Comparison of ENCODE assay signal across 19 cellular contexts in the genomic region with DNA sequence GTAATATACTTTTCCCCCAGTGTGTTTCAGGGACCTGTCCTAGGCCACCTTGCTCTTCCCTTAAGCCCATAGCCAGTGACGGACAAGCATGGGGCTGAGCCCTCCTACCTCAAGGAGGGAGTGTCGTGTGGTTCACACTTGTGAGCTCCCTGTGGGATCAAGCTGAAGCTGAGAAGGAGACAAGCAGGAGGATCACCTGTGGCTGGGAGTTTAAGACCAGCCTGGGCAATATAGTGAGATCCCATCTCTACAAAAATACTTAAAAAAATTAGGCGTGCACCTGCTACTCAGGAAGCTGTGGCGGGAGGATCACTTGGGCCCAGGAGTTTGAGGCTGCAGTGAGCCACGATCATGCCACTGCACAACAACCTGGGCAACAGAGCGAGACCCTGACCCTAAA.
DNase-seq lines count a peak whose midpoint lies in the region; ATAC-seq and TF ChIP-seq lines count a peak whose summit lies in the region.
"Had no signal": no experiment of that assay in that cellular context is flagged by ENCODE, and none has a peak within 500 bp of the region (broad histone marks: within the 10 kb centered on the region; RNA-seq: fewer than 3 reads in every experiment).

No MANE protein-coding gene starts in this region.

- H3K36me3 ChIP-seq in GM23338 (ENCODE audit: insufficient read depth) (peaks cover 27% of the 10 kb centered on the region), HEK293 (ENCODE audit: control insufficient read depth in 2 of 2, insufficient read depth in 1 of 2, low read length in 2 of 2) (peaks cover 0 to 55% of the 10 kb centered on the region in 2 experiments)

- H3K79me2 ChIP-seq in GM23338 (replicated peaks; ENCODE audit: insufficient read depth): no peaks in the 10 kb centered on the region

- no peaks in the 10 kb centered on the region for H3K9me3 ChIP-seq in HEK293 (ENCODE audit: control insufficient read depth, insufficient read depth, low read depth, low read length)
- H3K9me3 ChIP-seq: BLaER1, Caco-2 had no signal

- no peak overlapping the region for H3K4me3 ChIP-seq in GM23338
- no peak overlapping the region for H3K4me3 ChIP-seq in HEK293 (ENCODE audit: low read depth, low read length)
- H3K4me3 ChIP-seq: BLaER1, GM23248 had no signal

- no peaks in the 10 kb centered on the region for H3F3A ChIP-seq in GM23338 (replicated peaks; ENCODE audit: low read depth)

- peak overlapping the region; percentile 23 for H3K27ac Mint-ChIP-seq in activated T-cell treated with anti-CD3 and anti-CD28 coated beads, Interleukin-2, amount 50 U/mL, for 72 hours
- H3K27ac Mint-ChIP-seq in GM23338: 0 out of 2 replicates have a peak overlapping the region, but pooled peaks have one; percentile 21
- peak overlapping the region; percentile 75 for H3K27ac Mint-ChIP-seq in stimulated activated effector memory CD8-positive, alpha-beta T cell treated with anti-CD3 and anti-CD28 coated beads, Interleukin-12 subunit alpha, Interleukin-12 subunit beta, amount 100 ng/mL, for 72 hours
- H3K27ac Mint-ChIP-seq: B cell; CD8-positive, alpha-beta T cell; H9; HFFc6 had no signal

- H3K9me2 ChIP-seq in GM23338 (ENCODE audit: insufficient read depth): no peaks in the 10 kb centered on the region

- no peak for TF ChIP-seq CTCF in GM23338 (conservative IDR thresholded peaks at IDR 0.05; ENCODE audit: low read depth in 2 of 2)
- no peak for TF ChIP-seq CTCF in HEK293 (tag by site-specific recombination; IDR thresholded peaks at IDR 0.05)

- no peaks in the 10 kb centered on the region for H4K20me1 ChIP-seq in GM23338 (replicated peaks; ENCODE audit: insufficient read depth)
- H4K20me1 ChIP-seq: BLaER1 had no signal

- ATAC-seq in activated T-cell treated with anti-CD3 and anti-CD28 coated beads, Interleukin-2, amount 50 U/mL, for 72 hours (replicated peaks in 1 of 2): no peak
- no peak for ATAC-seq in activated T-cell treated with anti-CD3 and anti-CD28 coated beads, Interleukin-2, amount 50 U/mL, for 4 hours
- ATAC-seq in GM23338 (no peak), GM21447 (IDR thresholded peaks at IDR 0.05; ENCODE audit: unreplicated experiment) (no peak)
- ATAC-seq in stimulated activated effector memory CD8-positive, alpha-beta T cell treated with anti-CD3 and anti-CD28 coated beads, Interleukin-12 subunit alpha, Interleukin-12 subunit beta, amount 100 ng/mL, for 72 hours: no peak
- ATAC-seq: CD8-positive, alpha-beta T cell; HCT116 had no signal

- no peak overlapping the region for H3K4me2 ChIP-seq in GM23338
- H3K4me2 ChIP-seq: BLaER1 had no signal

- H3K4me1 ChIP-seq in GM23338 (ENCODE audit: insufficient read depth) (no peaks in the 10 kb centered on the region), HEK293 (ENCODE audit: control insufficient read depth, insufficient read depth, low read length) (no peaks in the 10 kb centered on the region)
- H3K4me1 ChIP-seq: Caco-2 had no signal

- H3K27ac ChIP-seq in GM23338 (ENCODE audit: low read depth) (no peak overlapping the region), HEK293 (ENCODE audit: extremely low read depth, low read depth, low read length) (no peak overlapping the region)
- H3K27ac ChIP-seq: BLaER1, C4-2B, GM23248 had no signal

- H3K27me3 Mint-ChIP-seq in activated T-cell treated with anti-CD3 and anti-CD28 coated beads, Interleukin-2, amount 50 U/mL, for 72 hours (ENCODE audit: low read depth): no peaks in the 10 kb centered on the region
- no peaks in the 10 kb centered on the region for H3K27me3 Mint-ChIP-seq in activated T-cell treated with anti-CD3 and anti-CD28 coated beads, Interleukin-2, amount 50 U/mL, for 4 hours (ENCODE audit: low read depth)
- peaks cover 7% of the 10 kb centered on the region for H3K27me3 Mint-ChIP-seq in GM23338 (ENCODE audit: insufficient read depth, low read depth, poor library complexity)
- H3K27me3 Mint-ChIP-seq: B cell; CD4-positive, CD25-positive, alpha-beta regulatory T cell had no signal

- no peaks in the 10 kb centered on the region for H3K27me3 ChIP-seq in GM23338 (ENCODE audit: insufficient read depth)
- H3K27me3 ChIP-seq: BLaER1 had no signal

- H3K4me1 Mint-ChIP-seq in activated T-cell treated with anti-CD3 and anti-CD28 coated beads, Interleukin-2, amount 50 U/mL, for 72 hours (ENCODE audit: low read depth): peaks cover 14% of the 10 kb centered on the region
- peaks cover 10% of the 10 kb centered on the region for H3K4me1 Mint-ChIP-seq in activated T-cell treated with anti-CD3 and anti-CD28 coated beads, Interleukin-2, amount 50 U/mL, for 4 hours (ENCODE audit: low read depth)
- H3K4me1 Mint-ChIP-seq in GM23338: no peaks in the 10 kb centered on the region
- peaks cover 6% of the 10 kb centered on the region for H3K4me1 Mint-ChIP-seq in stimulated activated effector memory CD8-positive, alpha-beta T cell treated with anti-CD3 and anti-CD28 coated beads, Interleukin-12 subunit alpha, Interleukin-12 subunit beta, amount 100 ng/mL, for 72 hours
- H3K4me1 Mint-ChIP-seq: B cell, H9 had no signal

- POLR2A ChIA-PET in HEK293 (lab: Yijun Ruan, JAX): no interaction called here

- CTCF ChIA-PET in HEK293 (lab: Yijun Ruan, JAX): no interaction called here

- DNase-seq in activated T-cell treated with anti-CD3 and anti-CD28 coated beads, Interleukin-2, amount 50 U/mL, for 72 hours: no peak
- DNase-seq in activated T-cell treated with anti-CD3 and anti-CD28 coated beads, Interleukin-2, amount 50 U/mL, for 4 hours: no peak
- no peak for DNase-seq in GM23338 (ENCODE audit: low spot score)
- no peak for DNase-seq in stimulated activated effector memory CD8-positive, alpha-beta T cell treated with anti-CD3 and anti-CD28 coated beads, Interleukin-12 subunit alpha, Interleukin-12 subunit beta, amount 100 ng/mL, for 72 hours (ENCODE audit: low spot score in 2 of 2)
- DNase-seq in OCI-M2 (lab: John Stamatoyannopoulos, UW; ENCODE audit: unreplicated experiment): no peak
- DNase-seq: Caco-2; CD4-positive, CD25-positive, alpha-beta regulatory T cell; CD8-positive, alpha-beta T cell; DMS153; DND-41; H9; HFFc6 had no signal

- peaks cover 10 to 22% of the 10 kb centered on the region in 2 donors for H3K36me3 Mint-ChIP-seq in activated T-cell treated with anti-CD3 and anti-CD28 coated beads, Interleukin-2, amount 50 U/mL, for 72 hours (ENCODE audit: insufficient read depth in 2 of 2)
- H3K36me3 Mint-ChIP-seq in activated T-cell treated with anti-CD3 and anti-CD28 coated beads, Interleukin-2, amount 50 U/mL, for 4 hours (ENCODE audit: insufficient read depth): peaks cover 35% of the 10 kb centered on the region
- peaks cover 66% of the 10 kb centered on the region for H3K36me3 Mint-ChIP-seq in GM23338 (ENCODE audit: low read depth)
- H3K36me3 Mint-ChIP-seq in stimulated activated effector memory CD8-positive, alpha-beta T cell treated with anti-CD3 and anti-CD28 coated beads, Interleukin-12 subunit alpha, Interleukin-12 subunit beta, amount 100 ng/mL, for 72 hours: peaks cover 74% of the 10 kb centered on the region

- H3K4me3 Mint-ChIP-seq in activated T-cell treated with anti-CD3 and anti-CD28 coated beads, Interleukin-2, amount 50 U/mL, for 72 hours: no peak overlapping the region
- no peak overlapping the region for H3K4me3 Mint-ChIP-seq in activated T-cell treated with anti-CD3 and anti-CD28 coated beads, Interleukin-2, amount 50 U/mL, for 4 hours
- H3K4me3 Mint-ChIP-seq in GM23338: no peak overlapping the region
- H3K4me3 Mint-ChIP-seq in stimulated activated effector memory CD8-positive, alpha-beta T cell treated with anti-CD3 and anti-CD28 coated beads, Interleukin-12 subunit alpha, Interleukin-12 subunit beta, amount 100 ng/mL, for 72 hours: no peak overlapping the region
- H3K4me3 Mint-ChIP-seq: B cell; CD4-positive, CD25-positive, alpha-beta regulatory T cell; CD8-positive, alpha-beta T cell; H9; HFFc6 had no signal

- peaks cover 0 to 2% of the 10 kb centered on the region in 2 donors for H3K9me3 Mint-ChIP-seq in activated T-cell treated with anti-CD3 and anti-CD28 coated beads, Interleukin-2, amount 50 U/mL, for 72 hours
- H3K9me3 Mint-ChIP-seq in activated T-cell treated with anti-CD3 and anti-CD28 coated beads, Interleukin-2, amount 50 U/mL, for 4 hours: no peaks in the 10 kb centered on the region
- H3K9me3 Mint-ChIP-seq in GM23338: peaks cover 20% of the 10 kb centered on the region
- no peaks in the 10 kb centered on the region for H3K9me3 Mint-ChIP-seq in stimulated activated effector memory CD8-positive, alpha-beta T cell treated with anti-CD3 and anti-CD28 coated beads, Interleukin-12 subunit alpha, Interleukin-12 subunit beta, amount 100 ng/mL, for 72 hours
- H3K9me3 Mint-ChIP-seq: CD8-positive, alpha-beta T cell; HFFc6 had no signal

- no peak overlapping the region for H2AFZ ChIP-seq in GM23338
- H2AFZ ChIP-seq: GM23248 had no signal

TF ChIP-seq in HEK293, 187 proteins besides CTCF, POLR2A, EP300 and RAD21:
- TF ChIP-seq ZNF121 (tag by site-specific recombination; IDR thresholded peaks at IDR 0.05) (peak; percentile 11; the same call in 1 of the 2 replicates), ZNF558 (tag by site-specific recombination; IDR thresholded peaks at IDR 0.05) (no peak)

Comparison
In these comparisons a context has a peak if more than half of its experiments do, and no peak if none do; other contexts are left out.
1. H3K27ac Mint-ChIP-seq: peak in every context shown above with its lines; median percentile 75 in stimulated activated effector memory CD8-positive, alpha-beta T cell treated with anti-CD3 and anti-CD28 coated beads, Interleukin-12 subunit alpha, Interleukin-12 subunit beta, amount 100 ng/mL, for 72 hours; 23 in activated T-cell treated with anti-CD3 and anti-CD28 coated beads, Interleukin-2, amount 50 U/mL, for 72 hours; 21 in GM23338.